Comparison of ENCODE assay signal across 16 cellular contexts in the genomic region with DNA sequence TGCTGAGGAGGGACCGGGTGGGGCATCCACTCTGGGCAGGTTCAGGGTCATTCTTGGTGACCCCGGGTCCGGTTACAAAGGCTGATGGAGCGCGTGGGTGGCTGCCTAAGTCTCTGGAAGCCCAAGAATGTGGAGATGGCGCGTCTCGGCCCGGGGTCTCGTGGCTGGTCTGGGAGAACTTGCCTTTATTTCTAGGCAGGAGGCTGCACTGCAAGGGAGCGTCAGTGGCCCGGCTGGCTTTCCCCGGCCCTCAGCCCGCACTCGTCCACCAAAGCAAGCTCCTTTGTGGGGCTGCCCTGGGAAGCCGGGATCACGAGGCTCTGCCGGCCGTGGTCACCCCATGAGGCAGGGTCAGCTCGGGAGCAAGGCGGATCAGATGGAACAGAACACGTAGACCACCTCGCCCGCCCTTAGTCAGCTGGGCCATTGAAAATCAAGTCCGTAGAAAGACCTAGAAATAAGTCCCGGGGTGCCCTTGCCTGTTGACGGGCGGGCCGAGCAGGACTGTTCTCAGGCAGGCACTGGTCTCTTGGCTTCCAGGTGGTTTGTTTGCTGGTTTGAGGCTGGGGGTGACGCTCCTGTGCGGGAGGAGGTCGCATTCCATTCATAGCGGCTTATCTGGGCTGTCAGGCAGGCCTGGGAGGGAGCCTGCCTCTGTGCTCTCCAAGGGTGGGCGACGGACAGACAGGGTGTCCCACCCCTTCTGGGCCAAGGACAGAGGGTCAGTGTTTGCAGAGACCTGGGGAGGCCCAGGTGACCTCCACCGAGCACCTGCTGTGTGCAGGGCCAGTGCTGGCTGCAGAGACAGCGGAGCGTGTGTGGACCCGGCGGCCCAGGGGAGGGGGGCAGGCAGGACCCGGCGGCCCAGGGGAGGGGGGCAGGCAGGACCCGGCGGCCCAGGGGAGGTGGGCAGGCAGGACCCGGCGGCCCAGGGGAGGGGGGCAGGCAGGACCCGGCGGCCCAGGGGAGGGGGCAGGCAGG. TPM values are rescaled to one million over a fixed set of nuclear protein-coding genes. Genes with fewer than 3 reads are reported as not detected.
DNase-seq lines count a peak whose midpoint lies in the region; TF ChIP-seq lines count a peak whose summit lies in the region.
"Had no signal": no experiment of that assay in that cellular context is flagged by ENCODE, and none has a peak within 500 bp of the region (broad histone marks: within the 10 kb centered on the region; RNA-seq: fewer than 3 reads in every experiment).

No MANE protein-coding gene starts in this region.

- H3K9me3 ChIP-seq in ascending aorta: no peaks in the 10 kb centered on the region

- H3K36me3 ChIP-seq in ascending aorta: no peaks in the 10 kb centered on the region

- no peak overlapping the region for H3K4me3 Mint-ChIP-seq in HFFc6
- H3K4me3 Mint-ChIP-seq: activated T-cell treated with anti-CD3 and anti-CD28 coated beads, Interleukin-2, amount 50 U/mL, for 72 hours had no signal

- intact Hi-C loops in ascending aorta (cut with DNase I): no loop called here

- H3K27me3 ChIP-seq in ascending aorta: no peaks in the 10 kb centered on the region

- H3K4me3 ChIP-seq in ascending aorta: peak overlapping the region in 1 of 2 donors; percentile 27
- peak overlapping the region; percentile 12 for H3K4me3 ChIP-seq in retinal pigment epithelial cell (ENCODE audit: low read length)
- H3K4me3 ChIP-seq: SK-N-MC had no signal

- H3K27ac ChIP-seq in ascending aorta: peak overlapping the region; percentile 72 to 78
- H3K27ac ChIP-seq: SK-N-MC had no signal

- H3K4me1 Mint-ChIP-seq in HFFc6 (ENCODE audit: low read depth): peaks cover 41% of the 10 kb centered on the region

- TF ChIP-seq CTCF in HFFc6 (IDR thresholded peaks at IDR 0.05) (no peak), ascending aorta (IDR thresholded peaks at IDR 0.05) (no peak), retinal pigment epithelial cell (conservative IDR thresholded peaks at IDR 0.05; ENCODE audit: low read depth, low read length) (no peak)

- H3K36me3 Mint-ChIP-seq in HFFc6 (ENCODE audit: low read depth): no peaks in the 10 kb centered on the region; the same call in 1 of the 2 replicates

- H3K27ac Mint-ChIP-seq in HFFc6: peak overlapping the region; percentile 21
- H3K27ac Mint-ChIP-seq: activated T-cell treated with anti-CD3 and anti-CD28 coated beads, Interleukin-2, amount 50 U/mL, for 72 hours had no signal

- DNase-seq in HFFc6: no peak
- DNase-seq in ascending aorta (ENCODE audit: low spot score in 2 of 2): no peak
- DNase-seq in iPS-NIHi11 (ENCODE audit: low spot score): peak; percentile 80
- DNase-seq in retinal pigment epithelial cell (ENCODE audit: low read depth): peak; percentile 95
- DNase-seq in stimulated activated CD4-positive, alpha-beta T cell treated with anti-CD3 and anti-CD28 coated beads, Interleukin-1b, Interleukin-23, amount 100 ng/mL, for 48 hours: no peak
- DNase-seq in NCI-H82 treated with DMSO at 0.1 percent for 48 hours (lab: John Stamatoyannopoulos, UW; ENCODE audit: unreplicated experiment): no peak
- DNase-seq in activated CD4-positive, alpha-beta T cell treated with anti-CD3 and anti-CD28 coated beads for 4 hours: no peak
- DNase-seq in UCSD-AML1 (lab: John Stamatoyannopoulos, UW; ENCODE audit: unreplicated experiment): no peak
- DNase-seq: activated T-cell treated with anti-CD3 and anti-CD28 coated beads, Interleukin-2, amount 50 U/mL, for 72 hours; C1 segment of cervical spinal cord; Karpas-422; NCI-H187; NK-92 treated with Interleukin-12 subunit alpha and Interleukin-12 subunit beta, amount 100 ng/mL, for 24 hours; stimulated activated CD4-positive, alpha-beta T cell treated with anti-CD3 and anti-CD28 coated beads, Interleukin-4, amount 100 ng/mL, for 24 hours; stimulated activated naive CD4-positive, alpha-beta T cell treated with Interleukin-2 at 50 U/mL for 16 hours had no signal

- H3K27me3 Mint-ChIP-seq in HFFc6 (ENCODE audit: insufficient read depth): peaks cover 2% of the 10 kb centered on the region; the same call in 1 of the 2 replicates

- H3K9me3 Mint-ChIP-seq in HFFc6: no peaks in the 10 kb centered on the region
- H3K9me3 Mint-ChIP-seq: activated T-cell treated with anti-CD3 and anti-CD28 coated beads, Interleukin-2, amount 50 U/mL, for 72 hours had no signal

- peaks cover 17 to 54% of the 10 kb centered on the region in 2 donors for H3K4me1 ChIP-seq in ascending aorta

RNA-seq across cellular contexts. Expression of a gene that starts 25.8 kb away (rescaled TPM):
- total RNA-seq in HFFc6 (2021; fragmentation: NEBNext Ultra II Directional; extraction: Animal tissue kit (Norgen Biotek cat#: 25700)): 10 to 100 TPM; 39.8 to 93.5 (median 86.8) TPM
- 699 TPM for total RNA-seq in ascending aorta

Comparison
In these comparisons a context has a peak if more than half of its experiments do, and no peak if none do; other contexts are left out.
1. DNase-seq: peak in iPS-NIHi11 (single experiment) and retinal pigment epithelial cell (single experiment); none in HFFc6 (single experiment), ascending aorta (0 of 2), stimulated activated CD4-positive, alpha-beta T cell treated with anti-CD3 and anti-CD28 coated beads, Interleukin-1b, Interleukin-23, amount 100 ng/mL, for 48 hours (single experiment), NCI-H82 treated with DMSO at 0.1 percent for 48 hours (single experiment), activated CD4-positive, alpha-beta T cell treated with anti-CD3 and anti-CD28 coated beads for 4 hours (0 of 2) and UCSD-AML1 (single experiment).